In genomic region chr6:148272597-148272996, GRCh38 we compare ENCODE assay signal across 1 cellular context.
TF ChIP-seq lines count a peak whose summit lies in the region.

No MANE protein-coding gene starts in this region.

TF ChIP-seq in IMR-90, 13 proteins besides CTCF, POLR2A, EP300 and RAD21:
- TF ChIP-seq MAZ (IDR thresholded peaks at IDR 0.05; ENCODE audit: borderline replicate concordance, low read depth, low read length), result no peak
- TF ChIP-seq RFX5 (IDR thresholded peaks at IDR 0.05; ENCODE audit: low read depth, low read length), result no peak
- TF ChIP-seq CEBPB (IDR thresholded peaks at IDR 0.05; ENCODE audit: low read depth, low read length), result no peak
- no peak for TF ChIP-seq CHD1 (IDR thresholded peaks at IDR 0.05; ENCODE audit: low read depth, low read length)
- TF ChIP-seq RCOR1 (IDR thresholded peaks at IDR 0.05; ENCODE audit: insufficient replicate concordance, low read length), result no peak
- TF ChIP-seq MXI1 (IDR thresholded peaks at IDR 0.05; ENCODE audit: borderline replicate concordance, low read depth, low read length), result no peak
- TF ChIP-seq USF2 (IDR thresholded peaks at IDR 0.05; ENCODE audit: low read depth, low read length), result no peak
- no peak for TF ChIP-seq MAFK (IDR thresholded peaks at IDR 0.05; ENCODE audit: low read depth, low read length)
- no peak for TF ChIP-seq NFE2L2 (IDR thresholded peaks at IDR 0.05; ENCODE audit: low read depth, low read length)
- TF ChIP-seq SMC3 (IDR thresholded peaks at IDR 0.05; ENCODE audit: low read depth, low read length), result no peak
- TF ChIP-seq FOS (IDR thresholded peaks at IDR 0.05; ENCODE audit: low read depth, low read length), result no peak
- no peak for TF ChIP-seq BHLHE40 (IDR thresholded peaks at IDR 0.05; ENCODE audit: low read depth, low read length)
- no peak for TF ChIP-seq ELK1 (IDR thresholded peaks at IDR 0.05; ENCODE audit: borderline replicate concordance, low read depth, low read length)
